Comparison of ENCODE assay signal across 16 cellular contexts in genomic region chr10:1299041-1299726, GRCh38.
DNase-seq lines count a peak whose midpoint lies in the region; ATAC-seq, FAIRE-seq and TF ChIP-seq lines count a peak whose summit lies in the region.
"Had no signal": no experiment of that assay in that cellular context is flagged by ENCODE, and none has a peak within 500 bp of the region (broad histone marks: within the 10 kb centered on the region; RNA-seq: fewer than 3 reads in every experiment).

No MANE protein-coding gene starts in this region.

- no peaks in the 10 kb centered on the region for H3K36me3 ChIP-seq in GM12878 (ENCODE audit: control insufficient read depth in 2 of 2, insufficient read depth in 2 of 2, low read length in 1 of 2)
- H3K36me3 ChIP-seq in testis (ENCODE audit: low read depth, missing control alignments) = no peaks in the 10 kb centered on the region
- H3K36me3 ChIP-seq in upper lobe of right lung = no peaks in the 10 kb centered on the region
- no peaks in the 10 kb centered on the region for H3K36me3 ChIP-seq in esophagus squamous epithelium

- TF ChIP-seq CTCF in GM12878 (IDR thresholded peaks at IDR 0.05 in 2 of 3, conservative IDR thresholded peaks at IDR 0.05 in 1 of 3; ENCODE audit: control insufficient read depth in 2 of 3, extremely low read depth in 1 of 3, insufficient read depth in 1 of 3, low read depth in 3 of 3, low read length in 3 of 3) = no peak
- no peak for TF ChIP-seq CTCF in testis (IDR thresholded peaks at IDR 0.05)
- TF ChIP-seq CTCF in upper lobe of right lung (IDR thresholded peaks at IDR 0.05) = no peak
- TF ChIP-seq CTCF in esophagus squamous epithelium (IDR thresholded peaks at IDR 0.05) = no peak

- TF ChIP-seq EP300 in GM12878 (IDR thresholded peaks at IDR 0.05; ENCODE audit: borderline replicate concordance in 1 of 2, control insufficient read depth in 1 of 2, low read depth in 2 of 2, low read length in 2 of 2) = no peak

- SMC1A ChIA-PET in GM12878 (lab: Charles Lee; ENCODE audit: uncharacterized antibody, unreplicated experiment) = no interaction called here

- in situ Hi-C loops in GM12878 (cut with MboI) = no loop called here

- WGBS in GM12878 (ENCODE audit: insufficient coverage, insufficient replicate concordance, low lambda C conversion rate, missing lambda C conversion rate) = 13% methylated on average over 12 of the region's 12 CpGs
- 80 to 87% methylated on average over 9 to 12 of the region's 12 CpGs for WGBS in testis, 2 donors
- 68 to 77% methylated on average over 10 to 12 of the region's 12 CpGs for WGBS in esophagus squamous epithelium, 2 donors

- H3K4me3 ChIP-seq in GM12878 (no peak overlapping the region), testis (no peak overlapping the region), upper lobe of right lung (no peak overlapping the region), esophagus squamous epithelium (no peak overlapping the region)

- TF ChIP-seq POLR2A in GM12878 (IDR thresholded peaks at IDR 0.05; ENCODE audit: low read depth, low read length) = no peak
- no peak for TF ChIP-seq POLR2A in testis (IDR thresholded peaks at IDR 0.05)
- TF ChIP-seq POLR2A in esophagus squamous epithelium (IDR thresholded peaks at IDR 0.05) = no peak

- H3K9ac ChIP-seq in GM12878 (ENCODE audit: control insufficient read depth, insufficient read depth, low read length) = no peak overlapping the region

- intact Hi-C loops in GM12878 (cut with micrococcal nuclease; ENCODE audit: unreplicated experiment) (no loop called here), testis (cut with DNase I; ENCODE audit: low total_unique reads) (no loop called here), upper lobe of right lung (cut with DNase I) (no loop called here), esophagus squamous epithelium (cut with DNase I) (no loop called here)

- H3K27me3 ChIP-seq in GM12878 (replicated peaks in 1 of 2; ENCODE audit: control insufficient read depth in 2 of 2, insufficient read depth in 2 of 2, low read length in 1 of 2) (no peaks in the 10 kb centered on the region), testis (no peaks in the 10 kb centered on the region), upper lobe of right lung (peaks cover 10% of the 10 kb centered on the region), esophagus squamous epithelium (peaks cover 0 to 15% (median 0%) of the 10 kb centered on the region in 4 donors)

- CTCF ChIA-PET in GM12878 (lab: Yijun Ruan, JAX) = no interaction called here

- H3K9me3 ChIP-seq in GM12878 (replicated peaks; ENCODE audit: control insufficient read depth, insufficient read depth, low read length) = no peaks in the 10 kb centered on the region
- H3K9me3 ChIP-seq in testis = no peaks in the 10 kb centered on the region
- no peaks in the 10 kb centered on the region for H3K9me3 ChIP-seq in upper lobe of right lung
- H3K9me3 ChIP-seq in esophagus squamous epithelium = no peaks in the 10 kb centered on the region

- ATAC-seq in GM21786 (IDR thresholded peaks at IDR 0.05; ENCODE audit: unreplicated experiment) = peak; percentile 61
- 0 out of 3 replicates have a peak, but pooled peaks have one; percentile 15 for ATAC-seq in GM12878
- ATAC-seq in upper lobe of right lung = no peak
- no peak for ATAC-seq in GM19452 (IDR thresholded peaks at IDR 0.05; ENCODE audit: unreplicated experiment)

- RAD21 ChIA-PET in GM12878 (lab: Charles Lee; ENCODE audit: unreplicated experiment) = no interaction called here

- H3K4me1 ChIP-seq in GM12878 (ENCODE audit: control insufficient read depth, insufficient read depth, low read length) = no peaks in the 10 kb centered on the region
- peaks cover 7% of the 10 kb centered on the region for H3K4me1 ChIP-seq in testis
- no peaks in the 10 kb centered on the region for H3K4me1 ChIP-seq in upper lobe of right lung
- no peaks in the 10 kb centered on the region for H3K4me1 ChIP-seq in esophagus squamous epithelium

- no peak for FAIRE-seq in GM12878 (lab: Jason Lieb, UNC)

- POLR2A ChIA-PET in GM12878 (lab: Charles Lee) = no interaction called here

- no peak for TF ChIP-seq RAD21 in GM12878 (IDR thresholded peaks at IDR 0.05; ENCODE audit: insufficient read depth, low read depth, low read length)

- no TSS peak for BruUV-seq in GM12878 (replicated peaks; lab: Mats Ljungman, UMichigan)

- peak; percentile 12 for DNase-seq in activated CD4-positive, alpha-beta T cell treated with anti-CD3 and anti-CD28 coated beads for 48 hours
- DNase-seq in activated CD4-positive, alpha-beta T cell treated with anti-CD3 and anti-CD28 coated beads for 1 hour = no peak
- no peak for DNase-seq in GM12878 (ENCODE audit: low read depth, low spot score)
- DNase-seq in testis = peak; percentile 9
- DNase-seq in upper lobe of right lung = no peak
- no peak for DNase-seq in esophagus squamous epithelium (lab: John Stamatoyannopoulos, UW)
- DNase-seq: 8988T, COR-L47, DMS153, H7, Karpas-422, NCI-H146, NCI-H2227 treated with DMSO at 0.1 percent for 48 hours had no signal

- H3K4me2 ChIP-seq in GM12878 (ENCODE audit: control insufficient read depth, insufficient read depth) = no peak overlapping the region

- H2AFZ ChIP-seq in GM12878 (ENCODE audit: control insufficient read depth, low read depth, low read length) = no peak overlapping the region

- H4K20me1 ChIP-seq in GM12878 (ENCODE audit: control insufficient read depth, insufficient read depth) = no peaks in the 10 kb centered on the region

- H3K79me2 ChIP-seq in GM12878 (ENCODE audit: control insufficient read depth, insufficient read depth, low read length) = no peaks in the 10 kb centered on the region

- H3K27ac ChIP-seq in GM12878 (ENCODE audit: control insufficient read depth, insufficient read depth) (no peak overlapping the region), testis (no peak overlapping the region), upper lobe of right lung (no peak overlapping the region), esophagus squamous epithelium (no peak overlapping the region)
- H3K27ac ChIP-seq: C4-2B had no signal

TF ChIP-seq in GM12878, 131 proteins besides CTCF, POLR2A, EP300 and RAD21:
- TF ChIP-seq NR2F1 (conservative IDR thresholded peaks at IDR 0.05) = no peak
- no peak for TF ChIP-seq MTA2 (IDR thresholded peaks at IDR 0.05; ENCODE audit: low read depth)
- TF ChIP-seq SMAD1 (IDR thresholded peaks at IDR 0.05; ENCODE audit: low read depth, partially characterized antibody) = no peak
- TF ChIP-seq REST (IDR thresholded peaks at IDR 0.05; ENCODE audit: low read depth, low read length) = no peak
- TF ChIP-seq E2F8 (IDR thresholded peaks at IDR 0.05; ENCODE audit: low read depth, partially characterized antibody) = no peak
- TF ChIP-seq POU2F2 (IDR thresholded peaks at IDR 0.05; ENCODE audit: borderline replicate concordance, low read depth, low read length) = 0 out of 3 replicates have a peak, but pooled peaks have one; percentile 18
- TF ChIP-seq ESRRA (IDR thresholded peaks at IDR 0.05; ENCODE audit: low read length) = no peak
- TF ChIP-seq ASH2L (IDR thresholded peaks at IDR 0.05; ENCODE audit: borderline replicate concordance, low read depth) = no peak

Comparison
In these comparisons a context has a peak if more than half of its experiments do, and no peak if none do; other contexts are left out.
1. DNase-seq: peak in activated CD4-positive, alpha-beta T cell treated with anti-CD3 and anti-CD28 coated beads for 48 hours (single experiment) and testis (single experiment); none in activated CD4-positive, alpha-beta T cell treated with anti-CD3 and anti-CD28 coated beads for 1 hour (single experiment), GM12878 (single experiment), upper lobe of right lung (single experiment) and esophagus squamous epithelium (single experiment).
2. ATAC-seq: peak in GM21786 (single experiment) and GM12878 (single experiment); none in upper lobe of right lung (single experiment) and GM19452 (single experiment).